Comparison of ENCODE assay signal across 1 cellular context in genomic region chr12:80625901-80626300, GRCh38.
TF ChIP-seq lines count a peak whose summit lies in the region.

No MANE protein-coding gene starts in this region.

TF ChIP-seq in IMR-90, 13 proteins besides CTCF, POLR2A, EP300 and RAD21 (continued from another document):
- TF ChIP-seq ELK1 (IDR thresholded peaks at IDR 0.05; ENCODE audit: borderline replicate concordance, low read depth, low read length) = no peak
